ENCODE assay signal across 18 cellular contexts in the genomic region with DNA sequence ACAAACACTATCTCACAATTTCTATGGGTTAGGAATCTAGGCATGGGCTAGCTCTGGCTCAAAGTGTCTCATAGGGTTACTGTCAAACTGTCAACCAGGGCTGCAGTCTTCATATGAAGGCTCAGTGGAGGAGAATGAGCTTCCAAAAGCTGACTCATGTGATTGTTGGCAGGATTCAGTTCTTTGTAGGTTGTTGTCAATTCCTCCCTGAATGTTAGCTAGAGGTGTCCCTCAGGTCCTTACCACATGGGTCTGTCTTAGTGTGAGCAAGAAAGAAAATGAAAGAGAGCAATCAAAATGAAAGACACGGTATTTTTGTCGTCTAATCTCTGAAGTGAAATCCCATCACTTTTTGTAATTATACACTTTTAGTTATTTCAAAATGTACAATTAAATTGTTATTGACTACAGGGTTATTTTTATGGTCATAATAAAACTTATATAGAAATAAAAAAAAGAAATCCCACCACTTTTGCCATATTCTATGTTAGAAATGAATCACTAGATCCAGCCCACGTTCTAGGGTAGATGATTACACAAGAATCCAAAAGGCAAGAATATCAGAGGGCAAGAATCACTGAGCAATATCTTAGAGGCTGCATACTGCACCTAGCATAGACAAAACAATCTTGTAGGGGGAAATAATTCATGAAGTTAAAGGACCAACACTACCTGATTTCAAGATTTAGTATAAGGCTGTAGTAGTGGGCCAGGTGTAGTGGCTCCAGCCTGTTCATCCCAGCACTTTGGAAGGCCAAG. TPM values are rescaled to one million over a fixed set of nuclear protein-coding genes. Genes with fewer than 3 reads are reported as not detected.
DNase-seq lines count a peak whose midpoint lies in the region; ATAC-seq and TF ChIP-seq lines count a peak whose summit lies in the region.
"Had no signal": no experiment of that assay in that cellular context is flagged by ENCODE, and none has a peak within 500 bp of the region (broad histone marks: within the 10 kb centered on the region; RNA-seq: fewer than 3 reads in every experiment).

No MANE protein-coding gene starts in this region.

- CTCF ChIA-PET in activated CD4-positive, alpha-beta memory T cell treated with anti-CD3 and anti-CD28 coated beads for 36 hours (lab: Charles Lee): interaction anchor here (0.7 to 2.3 kb wide), 5 partner anchors 14 to 1011 kb away, joined by 3 to 9 read pairs (median 4); no protein-coding TSS in a partner anchor
- CTCF ChIA-PET in activated CD4-positive, alpha-beta memory T cell treated with anti-CD3 and anti-CD28 coated beads, Interleukin-2, amount 10 ng/mL, durations not matched to agents 7 days and 5 days (lab: Charles Lee): interaction anchor here (1.2 to 1.7 kb wide), 2 partner anchors 30 to 69 kb away, joined by 3 to 6 read pairs; no protein-coding TSS in a partner anchor

- H3K36me3 ChIP-seq in gastroesophageal sphincter: no peaks in the 10 kb centered on the region
- H3K36me3 ChIP-seq: cardiac muscle cell, tibial nerve had no signal

- 96 to 97% methylated on average over 3 of the region's 3 CpGs for WGBS in gastroesophageal sphincter (ENCODE audit: low coverage in 1 of 2), 2 donors

- H3K36me3 Mint-ChIP-seq in activated CD4-positive, alpha-beta memory T cell treated with anti-CD3 and anti-CD28 coated beads for 36 hours: no peaks in the 10 kb centered on the region
- H3K36me3 Mint-ChIP-seq in activated CD4-positive, alpha-beta memory T cell treated with anti-CD3 and anti-CD28 coated beads, Interleukin-2, amount 10 ng/mL, durations not matched to agents 7 days and 5 days (ENCODE audit: low read depth): no peaks in the 10 kb centered on the region
- no peaks in the 10 kb centered on the region for H3K36me3 Mint-ChIP-seq in mesothelial cell of epicardium

- H3K27me3 Mint-ChIP-seq in activated CD4-positive, alpha-beta memory T cell treated with anti-CD3 and anti-CD28 coated beads for 36 hours: no peaks in the 10 kb centered on the region
- H3K27me3 Mint-ChIP-seq in activated CD4-positive, alpha-beta memory T cell treated with anti-CD3 and anti-CD28 coated beads, Interleukin-2, amount 10 ng/mL, durations not matched to agents 7 days and 5 days: peaks cover 1% of the 10 kb centered on the region
- H3K27me3 Mint-ChIP-seq in mesothelial cell of epicardium (ENCODE audit: low read depth): no peaks in the 10 kb centered on the region

- TF ChIP-seq EP300 in gastroesophageal sphincter (IDR thresholded peaks at IDR 0.05): no peak

- H3K9me3 Mint-ChIP-seq in activated CD4-positive, alpha-beta memory T cell treated with anti-CD3 and anti-CD28 coated beads for 36 hours: no peaks in the 10 kb centered on the region
- H3K9me3 Mint-ChIP-seq in activated CD4-positive, alpha-beta memory T cell treated with anti-CD3 and anti-CD28 coated beads, Interleukin-2, amount 10 ng/mL, durations not matched to agents 7 days and 5 days: no peaks in the 10 kb centered on the region
- H3K9me3 Mint-ChIP-seq in mesothelial cell of epicardium: peaks cover 12% of the 10 kb centered on the region

- ATAC-seq in GM19351 (IDR thresholded peaks at IDR 0.05; ENCODE audit: unreplicated experiment) (peak; percentile 60), HG03571 (IDR thresholded peaks at IDR 0.05; ENCODE audit: unreplicated experiment) (peak; percentile 61), gastroesophageal sphincter (no peak)
- ATAC-seq: A549 had no signal

- POLR2A ChIA-PET in activated CD4-positive, alpha-beta memory T cell treated with anti-CD3 and anti-CD28 coated beads for 36 hours (lab: Charles Lee): interaction anchor here (0.9 kb wide), 1 partner anchor 179 kb away, joined by 3 read pairs; no protein-coding TSS in a partner anchor
- POLR2A ChIA-PET in activated CD4-positive, alpha-beta memory T cell treated with anti-CD3 and anti-CD28 coated beads, Interleukin-2, amount 10 ng/mL, durations not matched to agents 7 days and 5 days (lab: Charles Lee): no interaction called here

- no peak overlapping the region for H3K27ac ChIP-seq in gastroesophageal sphincter
- H3K27ac ChIP-seq: A549, cardiac muscle cell, tibial nerve had no signal

- H3K4me3 ChIP-seq in fibroblast of mammary gland (ENCODE audit: control insufficient read depth, low read depth, low read length): no peak overlapping the region
- no peak overlapping the region for H3K4me3 ChIP-seq in gastroesophageal sphincter
- H3K4me3 ChIP-seq: A549, cardiac muscle cell, tibial nerve had no signal

- H3K4me3 Mint-ChIP-seq in activated CD4-positive, alpha-beta memory T cell treated with anti-CD3 and anti-CD28 coated beads for 36 hours: no peak overlapping the region
- H3K4me3 Mint-ChIP-seq in activated CD4-positive, alpha-beta memory T cell treated with anti-CD3 and anti-CD28 coated beads, Interleukin-2, amount 10 ng/mL, durations not matched to agents 7 days and 5 days: no peak overlapping the region
- H3K4me3 Mint-ChIP-seq in mesothelial cell of epicardium: no peak overlapping the region

- peaks cover 0 to 5% (median 0%) of the 10 kb centered on the region in 3 donors for H3K9me3 ChIP-seq in gastroesophageal sphincter

- H3K4me1 Mint-ChIP-seq in activated CD4-positive, alpha-beta memory T cell treated with anti-CD3 and anti-CD28 coated beads for 36 hours (ENCODE audit: low read depth): peaks cover 21% of the 10 kb centered on the region
- H3K4me1 Mint-ChIP-seq in activated CD4-positive, alpha-beta memory T cell treated with anti-CD3 and anti-CD28 coated beads, Interleukin-2, amount 10 ng/mL, durations not matched to agents 7 days and 5 days: peaks cover 25% of the 10 kb centered on the region
- no peaks in the 10 kb centered on the region for H3K4me1 Mint-ChIP-seq in mesothelial cell of epicardium

- no peaks in the 10 kb centered on the region for H3K27me3 ChIP-seq in gastroesophageal sphincter
- H3K27me3 ChIP-seq: cardiac muscle cell, tibial nerve had no signal

- no peak for TF ChIP-seq CTCF in fibroblast of mammary gland (conservative IDR thresholded peaks at IDR 0.05; ENCODE audit: control insufficient read depth, insufficient read depth, low read depth, low read length)
- TF ChIP-seq CTCF in mesothelial cell of epicardium (IDR thresholded peaks at IDR 0.05; ENCODE audit: unreplicated experiment): no peak
- no peak for TF ChIP-seq CTCF in gastroesophageal sphincter (IDR thresholded peaks at IDR 0.05)

- no peak for TF ChIP-seq POLR2A in gastroesophageal sphincter (IDR thresholded peaks at IDR 0.05)

- H3K4me1 ChIP-seq in gastroesophageal sphincter: peaks cover 0 to 19% (median 0%) of the 10 kb centered on the region in 3 donors
- H3K4me1 ChIP-seq: A549, tibial nerve had no signal

- H3K27ac Mint-ChIP-seq in activated CD4-positive, alpha-beta memory T cell treated with anti-CD3 and anti-CD28 coated beads for 36 hours: no peak overlapping the region
- no peak overlapping the region for H3K27ac Mint-ChIP-seq in activated CD4-positive, alpha-beta memory T cell treated with anti-CD3 and anti-CD28 coated beads, Interleukin-2, amount 10 ng/mL, durations not matched to agents 7 days and 5 days
- no peak overlapping the region for H3K27ac Mint-ChIP-seq in mesothelial cell of epicardium

- intact Hi-C loops in activated CD4-positive, alpha-beta memory T cell treated with anti-CD3 and anti-CD28 coated beads for 36 hours (cut with micrococcal nuclease): loop anchor here (5.0 kb wide), 1 partner anchor 174 kb away; no protein-coding TSS in a partner anchor

- peak; percentile 39 for DNase-seq in activated CD4-positive, alpha-beta memory T cell treated with anti-CD3 and anti-CD28 coated beads for 36 hours
- no peak for DNase-seq in activated CD4-positive, alpha-beta memory T cell treated with anti-CD3 and anti-CD28 coated beads, Interleukin-2, amount 10 ng/mL, durations not matched to agents 7 days and 5 days
- peak; percentile 44 for DNase-seq in fibroblast of mammary gland (ENCODE audit: low read depth)
- DNase-seq in mesothelial cell of epicardium (ENCODE audit: low spot score in 2 of 2, unreplicated experiment in 2 of 2): no peak
- DNase-seq in stimulated activated CD4-positive, alpha-beta T cell treated with anti-CD3 and anti-CD28 coated beads, Interleukin-4, amount 100 ng/mL, for 1 hour: no peak
- DNase-seq: activated CD4-positive, CD25-positive, alpha-beta regulatory T cell; GF-D8; glutamatergic neuron; NCI-H1092; stimulated activated CD4-positive, alpha-beta T cell treated with anti-CD3 and anti-CD28 coated beads, Interleukin-15, amount 100 ng/mL, for 24 hours had no signal

RNA-seq across cellular contexts. Expression of a gene that starts 8.4 kb away (rescaled TPM):
- under 1 TPM in 1 of 2 experiments, not detected in 1; 0.26 TPM for total RNA-seq in activated CD4-positive, alpha-beta memory T cell treated with anti-CD3 and anti-CD28 coated beads for 36 hours
- not detected for total RNA-seq in activated CD4-positive, alpha-beta memory T cell treated with anti-CD3 and anti-CD28 coated beads, Interleukin-2, amount 10 ng/mL, durations not matched to agents 7 days and 5 days
- total RNA-seq in mesothelial cell of epicardium (0.57 to 1.2 TPM (median 0.73 TPM) in 3 replicates), gastroesophageal sphincter (1 to 10 TPM in 3 of 4 donors, under 1 TPM in 1; 0.67 to 6.4 (median 1.9) TPM)
- total RNA-seq: kidney epithelial cell, posterior vena cava had no signal

RNA-seq across cellular contexts. Expression of a gene that starts 38.4 kb away (rescaled TPM):
- total RNA-seq in activated CD4-positive, alpha-beta memory T cell treated with anti-CD3 and anti-CD28 coated beads for 36 hours: 10 to 100 TPM; 36.3 to 39.6 TPM
- 10 to 100 TPM; 27.7 to 30.9 TPM for total RNA-seq in activated CD4-positive, alpha-beta memory T cell treated with anti-CD3 and anti-CD28 coated beads, Interleukin-2, amount 10 ng/mL, durations not matched to agents 7 days and 5 days
- total RNA-seq in mesothelial cell of epicardium (0.13 to 0.18 TPM in 2 of 3 replicates, not detected in the other), gastroesophageal sphincter (10 to 100 TPM in 3 of 4 donors, 1 to 10 TPM in 1; 9.9 to 33.9 (median 24.5) TPM)

Comparison
In these comparisons a context has a peak if more than half of its experiments do, and no peak if none do; other contexts are left out.
1. DNase-seq: peak in activated CD4-positive, alpha-beta memory T cell treated with anti-CD3 and anti-CD28 coated beads for 36 hours (single experiment) and fibroblast of mammary gland (single experiment); none in activated CD4-positive, alpha-beta memory T cell treated with anti-CD3 and anti-CD28 coated beads, Interleukin-2, amount 10 ng/mL, durations not matched to agents 7 days and 5 days (single experiment), mesothelial cell of epicardium (0 of 2) and stimulated activated CD4-positive, alpha-beta T cell treated with anti-CD3 and anti-CD28 coated beads, Interleukin-4, amount 100 ng/mL, for 1 hour (single experiment).